Comparison of ENCODE assay signal across 8 cellular contexts in genomic region chr16:77722315-77723107, GRCh38.
DNase-seq lines count a peak whose midpoint lies in the region; ATAC-seq and TF ChIP-seq lines count a peak whose summit lies in the region.

TSS of gene NUDT7 (plus strand) at chr16:77722514. CDS start at chr16:77722583, 69 bp downstream.

- ATAC-seq in GM18873 (IDR thresholded peaks at IDR 0.05; ENCODE audit: low FRiP score, unreplicated experiment) (peak; percentile 70), HG03135 (IDR thresholded peaks at IDR 0.05; ENCODE audit: unreplicated experiment) (peak; percentile 91)

- DNase-seq in AG09309 (ENCODE audit: low read depth): peak; percentile 82
- DNase-seq in NCI-H2196 (lab: John Stamatoyannopoulos, UW; ENCODE audit: unreplicated experiment): peak; percentile 89
- peak; percentile 79 to 96 (median 92) for DNase-seq in activated CD4-positive, CD25-positive, alpha-beta regulatory T cell (lab: John Stamatoyannopoulos, UW)
- DNase-seq in central memory CD4-positive, alpha-beta T cell: peak; percentile 88
- DNase-seq in islet precursor cell: peak; percentile 100
- peak; percentile 100 for DNase-seq in stimulated activated CD4-positive, alpha-beta T cell treated with anti-CD3 and anti-CD28 coated beads, Interleukin-12 subunit alpha, Interleukin-12 subunit beta, amount 100 ng/mL, for 4 hours

- H3K4me3 ChIP-seq in AG09309 (ENCODE audit: control insufficient read depth, low read depth, low read length): peak within 1 kb of the TSS; percentile 93

- TF ChIP-seq CTCF in AG09309 (IDR thresholded peaks at IDR 0.05; ENCODE audit: control insufficient read depth, insufficient read depth, low read depth, low read length, missing control alignments): peak; percentile 11

Comparison
In these comparisons a context has a peak if more than half of its experiments do, and no peak if none do; other contexts are left out.
1. Peak in every context shown above with its lines: DNase-seq, ATAC-seq and H3K4me3 ChIP-seq.